In the genomic region with DNA sequence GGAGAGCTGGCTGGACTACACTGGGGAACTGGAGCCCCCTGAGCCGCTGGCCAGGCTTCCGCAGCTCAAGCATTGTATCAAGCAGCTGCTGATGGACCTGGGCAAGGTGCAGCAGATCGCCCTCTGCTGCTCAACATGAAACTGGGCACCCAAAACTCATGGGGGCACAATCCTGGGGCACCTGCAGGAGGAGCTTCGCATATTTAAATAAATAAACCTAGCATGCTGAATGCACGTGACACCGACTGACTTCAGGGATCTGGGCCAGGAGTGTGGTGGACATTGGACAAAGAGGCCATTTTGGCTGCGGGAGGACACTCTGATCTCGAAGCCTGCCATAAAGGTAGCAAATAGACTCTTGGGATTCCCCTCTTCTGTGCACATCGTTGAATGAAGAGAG, we compare ENCODE assay signal across 8 cellular contexts. TPM values are rescaled to one million over a fixed set of nuclear protein-coding genes. Genes with fewer than 3 reads are reported as not detected.
DNase-seq lines count a peak whose midpoint lies in the region; ATAC-seq, FAIRE-seq and TF ChIP-seq lines count a peak whose summit lies in the region.

No MANE protein-coding gene starts in this region.

- peaks cover 39 to 57% of the 10 kb centered on the region in 2 donors for H3K36me3 Mint-ChIP-seq in CD14-positive monocyte

- intact Hi-C loops in CD14-positive monocyte (cut with micrococcal nuclease): no loop called here

- TF ChIP-seq CTCF in CD14-positive monocyte (IDR thresholded peaks at IDR 0.05): peak; percentile 7

- no peak for DNase-seq in CD14-positive monocyte (ENCODE audit: low spot score)
- DNase-seq in H54 (ENCODE audit: insufficient read length, low spot score): peak; percentile 36
- peak; percentile 79 for DNase-seq in SK-MEL-5 (ENCODE audit: low read depth, low spot score)
- peak; percentile 63 to 64 for DNase-seq in erythroblast (lab: John Stamatoyannopoulos, UW)
- peak; percentile 30 to 35 for DNase-seq in stimulated activated naive CD8-positive, alpha-beta T cell treated with anti-CD3 and anti-CD28 coated beads, Interleukin-15, amount 100 ng/mL, for 72 hours
- DNase-seq in kidney glomerular epithelial cell (lab: John Stamatoyannopoulos, UW): no peak
- DNase-seq in mesenteric fat pad (ENCODE audit: low spot score): no peak

- peaks cover 5% of the 10 kb centered on the region for H3K4me1 Mint-ChIP-seq in CD14-positive monocyte
- H3K4me1 Mint-ChIP-seq in stimulated activated naive CD8-positive, alpha-beta T cell treated with anti-CD3 and anti-CD28 coated beads, Interleukin-15, amount 100 ng/mL, for 72 hours: peaks cover 10% of the 10 kb centered on the region

- H3K9me3 Mint-ChIP-seq in CD14-positive monocyte: no peaks in the 10 kb centered on the region
- H3K9me3 Mint-ChIP-seq in stimulated activated naive CD8-positive, alpha-beta T cell treated with anti-CD3 and anti-CD28 coated beads, Interleukin-15, amount 100 ng/mL, for 72 hours: no peaks in the 10 kb centered on the region

- in situ Hi-C loops in SK-MEL-5 (cut with HindIII; ENCODE audit: low pct_unique_long_range_greater_than_20kb, low sequenced_read_pairs): no loop called here

- H3K27ac Mint-ChIP-seq in CD14-positive monocyte: peak overlapping the region in 1 of 7 donors; percentile 52
- H3K27ac Mint-ChIP-seq in stimulated activated naive CD8-positive, alpha-beta T cell treated with anti-CD3 and anti-CD28 coated beads, Interleukin-15, amount 100 ng/mL, for 72 hours: no peak overlapping the region

- ATAC-seq in stimulated activated naive CD8-positive, alpha-beta T cell treated with anti-CD3 and anti-CD28 coated beads, Interleukin-15, amount 100 ng/mL, for 72 hours: peak; percentile 79
- ATAC-seq in HG02970 (IDR thresholded peaks at IDR 0.05; ENCODE audit: low FRiP score, unreplicated experiment): no peak

- TF ChIP-seq POLR2A in H54 (IDR thresholded peaks at IDR 0.05; ENCODE audit: low read depth, low read length) (no peak), erythroblast (IDR thresholded peaks at IDR 0.05; ENCODE audit: low read length) (no peak)

- no peak for FAIRE-seq in H54 (lab: Jason Lieb, UNC)

- H3K27me3 Mint-ChIP-seq in CD14-positive monocyte (ENCODE audit: low read depth in 3 of 3): no peaks in the 10 kb centered on the region
- no peaks in the 10 kb centered on the region for H3K27me3 Mint-ChIP-seq in stimulated activated naive CD8-positive, alpha-beta T cell treated with anti-CD3 and anti-CD28 coated beads, Interleukin-15, amount 100 ng/mL, for 72 hours

- no peak overlapping the region for H3K4me3 Mint-ChIP-seq in CD14-positive monocyte
- H3K4me3 Mint-ChIP-seq in stimulated activated naive CD8-positive, alpha-beta T cell treated with anti-CD3 and anti-CD28 coated beads, Interleukin-15, amount 100 ng/mL, for 72 hours: no peak overlapping the region

RNA-seq across cellular contexts. Expression of a gene that starts 6.8 kb away (rescaled TPM):
- 100 to 1,000 TPM; 160 to 227 TPM for polyA plus RNA-seq in CD14-positive monocyte
- total RNA-seq in SK-MEL-5 (2014; rRNA removed; shearing (Covaris generic)): 56.8 and 65.0 TPM in 2 replicates
- polyA plus RNA-seq in SK-MEL-5 (2015; cell fraction: cytosol; rRNA removed): 74.7 and 116 TPM in 2 replicates
- 4.0 and 21.7 TPM in 2 replicates for polyA plus RNA-seq in SK-MEL-5 (2015; cell fraction: nucleus; rRNA removed)
- total RNA-seq in mesenteric fat pad: 66.2 TPM

RNA-seq across cellular contexts. Expression of a gene that starts 20.9 kb away (rescaled TPM):
- 1 to 10 TPM; 8.0 to 9.3 TPM for polyA plus RNA-seq in CD14-positive monocyte
- 4.1 and 7.4 TPM in 2 replicates for total RNA-seq in SK-MEL-5 (2014; rRNA removed; shearing (Covaris generic))
- 3.3 and 7.0 TPM in 2 replicates for polyA plus RNA-seq in SK-MEL-5 (2015; cell fraction: cytosol; rRNA removed)
- polyA plus RNA-seq in SK-MEL-5 (2015; cell fraction: nucleus; rRNA removed): 16.1 and 18.4 TPM in 2 replicates
- 2.9 TPM for total RNA-seq in mesenteric fat pad

Comparison
In these comparisons a context has a peak if more than half of its experiments do, and no peak if none do; other contexts are left out.
1. DNase-seq: peak in H54 (single experiment), SK-MEL-5 (single experiment), erythroblast (2 of 2) and stimulated activated naive CD8-positive, alpha-beta T cell treated with anti-CD3 and anti-CD28 coated beads, Interleukin-15, amount 100 ng/mL, for 72 hours (2 of 2); none in CD14-positive monocyte (single experiment), kidney glomerular epithelial cell (single experiment) and mesenteric fat pad (single experiment).